22 cellular contexts compared by ENCODE assay signal in genomic region chr20:63689046-63690000, GRCh38. TPM values are rescaled to one million over a fixed set of nuclear protein-coding genes. Genes with fewer than 3 reads are reported as not detected.
A peak's percentile ranks its signal among the peaks of the same experiment; 100 is the strongest.
DNase-seq lines count a peak whose midpoint lies in the region; ATAC-seq, FAIRE-seq and TF ChIP-seq lines count a peak whose summit lies in the region.
"Had no signal": no experiment of that assay in that cellular context is flagged by ENCODE, and none has a peak within 500 bp of the region (broad histone marks: within the 10 kb centered on the region; RNA-seq: fewer than 3 reads in every experiment).

No MANE protein-coding gene starts in this region.

- no peak overlapping the region for H3K9ac ChIP-seq in HepG2 (ENCODE audit: insufficient read depth, low read depth, low read length)
- H3K9ac ChIP-seq: GM23248 had no signal

- WGBS in HepG2 (ENCODE audit: low lambda C conversion rate): 96% methylated on average over 28 of the region's 44 CpGs
- WGBS in right lobe of liver (ENCODE audit: insufficient coverage, low coverage, low lambda C conversion rate, missing lambda C conversion rate): 95% methylated on average over 4 of the region's 44 CpGs
- 88 to 89% (median 88%) methylated on average over 43 to 44 of the region's 44 CpGs for WGBS in psoas muscle, 3 donors

- no peak for TF ChIP-seq EP300 in HepG2 (IDR thresholded peaks at IDR 0.05; ENCODE audit: low read depth in 2 of 2, low read length in 2 of 2)
- TF ChIP-seq EP300 in HepG2 (CRISPR knock-in tag; IDR thresholded peaks at IDR 0.05; ENCODE audit: borderline replicate concordance): no peak

- no peak for ATAC-seq in HepG2
- ATAC-seq in right lobe of liver: no peak
- no peak for ATAC-seq in left ventricle myocardium superior
- no peak for ATAC-seq in psoas muscle
- no peak for ATAC-seq in GM19351 (IDR thresholded peaks at IDR 0.05; ENCODE audit: unreplicated experiment)
- ATAC-seq: PC-3; stimulated activated naive B cell treated with anti-CD40 and anti-IgM and Interleukin-4, amounts not matched to agents 10 μg/mL and 1 μg/mL and 100 μg/mL, for 72 hours; WTC11 had no signal

- TF ChIP-seq RAD21 in HepG2 (CRISPR knock-in tag; IDR thresholded peaks at IDR 0.05): no peak

- H3K36me3 ChIP-seq in HepG2 (replicated peaks in 1 of 2; ENCODE audit: control insufficient read depth in 1 of 2, insufficient read depth in 2 of 2, low read length in 2 of 2): peaks cover 3 to 4% of the 10 kb centered on the region in 2 experiments; a peak in 3 of 5 replicates
- H3K36me3 ChIP-seq in right lobe of liver: no peaks in the 10 kb centered on the region
- H3K36me3 ChIP-seq in psoas muscle (ENCODE audit: insufficient read depth in 1 of 2, low read depth in 1 of 2): peaks cover 3 to 7% of the 10 kb centered on the region in 2 donors

- no peaks in the 10 kb centered on the region for H3K4me1 ChIP-seq in HepG2 (ENCODE audit: insufficient read depth, low read length)
- no peaks in the 10 kb centered on the region for H3K4me1 ChIP-seq in right lobe of liver
- H3K4me1 ChIP-seq in psoas muscle: peaks cover 8% of the 10 kb centered on the region

- CTCF ChIA-PET in HepG2 (lab: Yijun Ruan, JAX; ENCODE audit: low intra/inter-chr PET ratio, low total read pairs): no interaction called here

- no peak for FAIRE-seq in HepG2 (lab: Jason Lieb, UNC)
- FAIRE-seq: astrocyte had no signal

- H2AFZ ChIP-seq in HepG2 (ENCODE audit: low read length): no peak overlapping the region
- H2AFZ ChIP-seq: GM23248 had no signal

- H3K9me3 ChIP-seq in HepG2 (ENCODE audit: low read length) (no peaks in the 10 kb centered on the region), right lobe of liver (no peaks in the 10 kb centered on the region), psoas muscle (no peaks in the 10 kb centered on the region)

- intact Hi-C loops in HepG2 (cut with micrococcal nuclease; ENCODE audit: unreplicated experiment) (no loop called here), right lobe of liver (cut with DNase I) (no loop called here), left ventricle myocardium superior (cut with micrococcal nuclease) (no loop called here), psoas muscle (cut with DNase I) (no loop called here)

- no peak; the same call in 1 of the 2 replicates for TF ChIP-seq CTCF in HepG2 (CRISPR knock-in tag; IDR thresholded peaks at IDR 0.05)
- no peak for TF ChIP-seq CTCF in right lobe of liver (IDR thresholded peaks at IDR 0.05)
- TF ChIP-seq CTCF in psoas muscle (IDR thresholded peaks at IDR 0.05): no peak

- H3K4me2 ChIP-seq in HepG2 (ENCODE audit: low read depth, low read length): no peak overlapping the region

- no TSS peak for BruUV-seq in HepG2 (replicated peaks; lab: Mats Ljungman, UMichigan)

- H4K20me1 ChIP-seq in HepG2 (ENCODE audit: insufficient read depth, low read length): no peaks in the 10 kb centered on the region; the same call in 1 of the 2 replicates

- DNase-seq in HepG2 (ENCODE audit: low spot score): no peak
- no peak for DNase-seq in right lobe of liver
- DNase-seq in left ventricle myocardium superior: peak; percentile 38
- DNase-seq in psoas muscle: peak in 1 of 2 donors; percentile 61
- no peak for DNase-seq in HCEC 1CT
- no peak for DNase-seq in glomerular visceral epithelial cell (ENCODE audit: extremely low spot score)
- DNase-seq in HuH-7 (ENCODE audit: low spot score): no peak
- DNase-seq: activated CD4-positive, alpha-beta memory T cell treated with anti-CD3 and anti-CD28 coated beads, Interleukin-2, amount 10 ng/mL, durations not matched to agents 7 days and 5 days; activated T-cell treated with anti-CD3 and anti-CD28 coated beads, Interleukin-2, amount 50 U/mL, for 24 hours; C1 segment of cervical spinal cord; GM23248; islet precursor cell; NCI-H1417 treated with DMSO at 0.1 percent for 48 hours; NCI-H2171 treated with DMSO at 0.1 percent for 48 hours; NCI-H69; PC-3; stimulated activated naive B cell treated with anti-CD40 and anti-IgM and Interleukin-4, amounts not matched to agents 10 μg/mL and 1 μg/mL and 100 μg/mL, for 72 hours had no signal

- no peaks in the 10 kb centered on the region for H3K79me2 ChIP-seq in HepG2 (ENCODE audit: insufficient read depth, low read length)

- H3K4me3 ChIP-seq in HepG2 (replicated peaks in 1 of 3; ENCODE audit: insufficient read depth in 1 of 3, low read depth in 2 of 3, low read length in 3 of 3) (no peak overlapping the region), right lobe of liver (no peak overlapping the region), psoas muscle (no peak overlapping the region)
- H3K4me3 ChIP-seq: GM23248 had no signal

- TF ChIP-seq POLR2A in HepG2 (IDR thresholded peaks at IDR 0.05; ENCODE audit: insufficient read depth in 1 of 2, low read depth in 2 of 2, low read length in 2 of 2) (peak in 1 of 2 experiments; percentile 27; a peak in 1 of 4 replicates), right lobe of liver (IDR thresholded peaks at IDR 0.05) (no peak)

- in situ Hi-C loops in HepG2 (cut with HindIII; ENCODE audit: extremely low pct_ligation_motif_present, low pct_unique_long_range_greater_than_20kb): no loop called here

- no peaks in the 10 kb centered on the region for H3K27me3 ChIP-seq in HepG2 (ENCODE audit: control insufficient read depth in 1 of 2, insufficient read depth in 2 of 2, low read length in 2 of 2)
- H3K27me3 ChIP-seq in right lobe of liver: no peaks in the 10 kb centered on the region
- H3K27me3 ChIP-seq in psoas muscle (ENCODE audit: insufficient read depth in 3 of 3, low read length in 2 of 3): no peaks in the 10 kb centered on the region

- H3K27ac ChIP-seq in HepG2 (ENCODE audit: extremely low read length, insufficient read depth, low read length) (no peak overlapping the region), right lobe of liver (no peak overlapping the region), psoas muscle (peak overlapping the region; percentile 79)

- POLR2A ChIA-PET in HepG2 (lab: Yijun Ruan, JAX): no interaction called here

RNA-seq across cellular contexts. Expression of gene TNFRSF6B, which starts 7.1 kb away (rescaled TPM):
- total RNA-seq in HepG2 (2016; rRNA removed; fragmentation: Illumina TruSeq; extraction: Trizol): not detected in 2 replicates
- total RNA-seq in HepG2 (2016; cell fraction: cytosol; rRNA removed; fragmentation: Illumina TruSeq; extraction: Trizol; ENCODE audit: low read depth): not detected in 2 replicates
- not detected in 2 replicates for total RNA-seq in HepG2 (2016; cell fraction: insoluble cytoplasmic fraction; rRNA removed; fragmentation: Illumina TruSeq; extraction: Trizol)
- total RNA-seq in HepG2 (2016; cell fraction: membrane; rRNA removed; fragmentation: Illumina TruSeq; extraction: Trizol): not detected in 2 replicates
- not detected in 2 replicates for total RNA-seq in HepG2 (2016; cell fraction: nucleus; rRNA removed; fragmentation: Illumina TruSeq; extraction: Trizol)
- polyA plus RNA-seq in HepG2 (2011; rRNA removed): 0.24 and 0.86 TPM in 2 replicates
- polyA plus RNA-seq in HepG2 (2011; cell fraction: cytosol; rRNA removed): 0.45 and 1.3 TPM in 2 replicates
- polyA plus RNA-seq in HepG2 (2011; cell fraction: nucleus; rRNA removed): 22.5 and 36.0 TPM in 2 replicates
- 0.55 TPM in 1 of 2 replicates, not detected in the other for polyA plus RNA-seq in HepG2 (2012)
- polyA plus RNA-seq in HepG2 (2016; cell fraction: cytosol; fragmentation: Illumina TruSeq; extraction: Trizol; ENCODE audit: low read depth): 0.45 and 0.48 TPM in 2 replicates
- 0.32 TPM in 1 of 2 replicates, not detected in the other for polyA plus RNA-seq in HepG2 (2016; cell fraction: insoluble cytoplasmic fraction; fragmentation: Illumina TruSeq; extraction: Trizol; ENCODE audit: low read depth)
- 0.37 and 0.71 TPM in 2 replicates for polyA plus RNA-seq in HepG2 (2016; cell fraction: membrane; fragmentation: Illumina TruSeq; extraction: Trizol; ENCODE audit: low read depth)
- not detected in 2 replicates for polyA plus RNA-seq in HepG2 (2016; cell fraction: nucleus; fragmentation: Illumina TruSeq; extraction: Trizol; ENCODE audit: insufficient read depth, low read depth)
- polyA minus RNA-seq in HepG2 (2011; rRNA and poly(A)+ RNA removed; ENCODE audit: low replicate concordance): not detected in 2 replicates
- not detected in 2 replicates for polyA minus RNA-seq in HepG2 (2011; cell fraction: cytosol; rRNA and poly(A)+ RNA removed)
- polyA minus RNA-seq in HepG2 (2011; cell fraction: nucleus; rRNA and poly(A)+ RNA removed): not detected in 2 replicates
- total RNA-seq in right lobe of liver: 1 to 10 TPM in 1 of 6 experiments, under 1 TPM in 2, not detected in 3; 0.56 to 1.0 (median 0.62) TPM
- total RNA-seq in left ventricle myocardium superior: 0.64 TPM
- total RNA-seq in psoas muscle: 1 to 10 TPM in 3 of 4 donors, not detected in 1; 1.3 to 2.2 (median 1.6) TPM
- polyA plus RNA-seq in psoas muscle: 10 to 100 TPM in 1 of 3 donors, 1 to 10 TPM in 1, under 1 TPM in 1; 0.56 to 16.1 (median 6.1) TPM
- total RNA-seq: activated CD4-positive, alpha-beta memory T cell treated with anti-CD3 and anti-CD28 coated beads, Interleukin-2, amount 10 ng/mL, durations not matched to agents 7 days and 5 days; G401; T-helper 2 cell treated with Interferon-gamma antibody and Interleukin-4, amounts not matched to agents 100 ng/mL and 5 ng/mL, for 36 hours; WTC11 had no signal

RNA-seq across cellular contexts. Expression of gene ARFRP1, which starts 18.5 kb away (rescaled TPM):
- total RNA-seq in HepG2 (2016; rRNA removed; fragmentation: Illumina TruSeq; extraction: Trizol) (33.7 and 51.1 TPM in 2 replicates), right lobe of liver (10 to 100 TPM; 16.0 to 22.2 (median 20.2) TPM), left ventricle myocardium superior (46.5 TPM), psoas muscle (10 to 100 TPM; 22.9 to 38.9 (median 32.6) TPM)
- 9.6 and 11.5 TPM in 2 replicates for total RNA-seq in HepG2 (2016; cell fraction: cytosol; rRNA removed; fragmentation: Illumina TruSeq; extraction: Trizol; ENCODE audit: low read depth)
- total RNA-seq in HepG2 (2016; cell fraction: insoluble cytoplasmic fraction; rRNA removed; fragmentation: Illumina TruSeq; extraction: Trizol): 31.8 and 53.2 TPM in 2 replicates
- total RNA-seq in HepG2 (2016; cell fraction: membrane; rRNA removed; fragmentation: Illumina TruSeq; extraction: Trizol): 22.2 and 23.1 TPM in 2 replicates
- 37.5 and 46.0 TPM in 2 replicates for total RNA-seq in HepG2 (2016; cell fraction: nucleus; rRNA removed; fragmentation: Illumina TruSeq; extraction: Trizol)
- polyA plus RNA-seq in HepG2 (2011; rRNA removed) (32.0 and 42.8 TPM in 2 replicates), psoas muscle (10 to 100 TPM; 31.7 to 74.0 (median 32.4) TPM)
- 48.5 and 49.6 TPM in 2 replicates for polyA plus RNA-seq in HepG2 (2011; cell fraction: cytosol; rRNA removed)
- polyA plus RNA-seq in HepG2 (2011; cell fraction: nucleus; rRNA removed): 123 and 125 TPM in 2 replicates
- 26.6 and 30.7 TPM in 2 replicates for polyA plus RNA-seq in HepG2 (2012)
- 8.8 and 9.1 TPM in 2 replicates for polyA plus RNA-seq in HepG2 (2016; cell fraction: cytosol; fragmentation: Illumina TruSeq; extraction: Trizol; ENCODE audit: low read depth)
- polyA plus RNA-seq in HepG2 (2016; cell fraction: insoluble cytoplasmic fraction; fragmentation: Illumina TruSeq; extraction: Trizol; ENCODE audit: low read depth): 30.0 and 34.6 TPM in 2 replicates
- 12.6 and 13.5 TPM in 2 replicates for polyA plus RNA-seq in HepG2 (2016; cell fraction: membrane; fragmentation: Illumina TruSeq; extraction: Trizol; ENCODE audit: low read depth)
- polyA plus RNA-seq in HepG2 (2016; cell fraction: nucleus; fragmentation: Illumina TruSeq; extraction: Trizol; ENCODE audit: insufficient read depth, low read depth): 86.0 and 91.0 TPM in 2 replicates
- polyA minus RNA-seq in HepG2 (2011; rRNA and poly(A)+ RNA removed; ENCODE audit: low replicate concordance): 28.5 and 35.1 TPM in 2 replicates
- 10.4 and 12.4 TPM in 2 replicates for polyA minus RNA-seq in HepG2 (2011; cell fraction: cytosol; rRNA and poly(A)+ RNA removed)
- 55.9 and 67.1 TPM in 2 replicates for polyA minus RNA-seq in HepG2 (2011; cell fraction: nucleus; rRNA and poly(A)+ RNA removed)

RNA-seq across cellular contexts. Expression of gene ZGPAT, which starts 18.5 kb away (rescaled TPM):
- total RNA-seq in HepG2 (2016; rRNA removed; fragmentation: Illumina TruSeq; extraction: Trizol): 40.2 and 41.9 TPM in 2 replicates
- total RNA-seq in HepG2 (2016; cell fraction: cytosol; rRNA removed; fragmentation: Illumina TruSeq; extraction: Trizol; ENCODE audit: low read depth): 34.8 and 37.0 TPM in 2 replicates
- total RNA-seq in HepG2 (2016; cell fraction: insoluble cytoplasmic fraction; rRNA removed; fragmentation: Illumina TruSeq; extraction: Trizol): 37.7 and 46.6 TPM in 2 replicates
- total RNA-seq in HepG2 (2016; cell fraction: membrane; rRNA removed; fragmentation: Illumina TruSeq; extraction: Trizol): 18.3 and 22.0 TPM in 2 replicates
- total RNA-seq in HepG2 (2016; cell fraction: nucleus; rRNA removed; fragmentation: Illumina TruSeq; extraction: Trizol): 23.9 and 24.8 TPM in 2 replicates
- polyA plus RNA-seq in HepG2 (2011; rRNA removed): 23.0 and 32.8 TPM in 2 replicates
- polyA plus RNA-seq in HepG2 (2011; cell fraction: cytosol; rRNA removed): 17.1 and 24.8 TPM in 2 replicates
- polyA plus RNA-seq in HepG2 (2011; cell fraction: nucleus; rRNA removed): 93.0 and 104 TPM in 2 replicates
- polyA plus RNA-seq in HepG2 (2012): 16.8 and 17.7 TPM in 2 replicates
- polyA plus RNA-seq in HepG2 (2016; cell fraction: cytosol; fragmentation: Illumina TruSeq; extraction: Trizol; ENCODE audit: low read depth): 4.5 and 5.1 TPM in 2 replicates
- 36.0 and 43.8 TPM in 2 replicates for polyA plus RNA-seq in HepG2 (2016; cell fraction: insoluble cytoplasmic fraction; fragmentation: Illumina TruSeq; extraction: Trizol; ENCODE audit: low read depth)
- polyA plus RNA-seq in HepG2 (2016; cell fraction: membrane; fragmentation: Illumina TruSeq; extraction: Trizol; ENCODE audit: low read depth): 9.1 and 10.0 TPM in 2 replicates
- polyA plus RNA-seq in HepG2 (2016; cell fraction: nucleus; fragmentation: Illumina TruSeq; extraction: Trizol; ENCODE audit: insufficient read depth, low read depth): 70.9 and 80.9 TPM in 2 replicates
- 12.8 and 40.1 TPM in 2 replicates for polyA minus RNA-seq in HepG2 (2011; rRNA and poly(A)+ RNA removed; ENCODE audit: low replicate concordance)
- polyA minus RNA-seq in HepG2 (2011; cell fraction: cytosol; rRNA and poly(A)+ RNA removed): 9.3 and 9.5 TPM in 2 replicates
- polyA minus RNA-seq in HepG2 (2011; cell fraction: nucleus; rRNA and poly(A)+ RNA removed): 13.8 and 15.9 TPM in 2 replicates
- total RNA-seq in right lobe of liver: 10 to 100 TPM; 18.7 to 68.9 (median 31.9) TPM
- total RNA-seq in left ventricle myocardium superior: 16.2 TPM
- 10 to 100 TPM; 10.7 to 18.2 (median 14.9) TPM for total RNA-seq in psoas muscle
- 10 to 100 TPM; 28.4 to 54.8 (median 43.6) TPM for polyA plus RNA-seq in psoas muscle

RNA-seq across cellular contexts. Expression of gene RTEL1, which starts 31.2 kb away (rescaled TPM):
- total RNA-seq in HepG2 (2016; rRNA removed; fragmentation: Illumina TruSeq; extraction: Trizol) (10.9 and 21.8 TPM in 2 replicates), right lobe of liver (10 to 100 TPM in 5 of 6 experiments, 1 to 10 TPM in 1; 9.6 to 16.3 (median 12.4) TPM), left ventricle myocardium superior (9.9 TPM), psoas muscle (10 to 100 TPM in 2 of 4 donors, 1 to 10 TPM in 2; 9.2 to 17.5 (median 10.9) TPM)
- 1.6 and 2.4 TPM in 2 replicates for total RNA-seq in HepG2 (2016; cell fraction: cytosol; rRNA removed; fragmentation: Illumina TruSeq; extraction: Trizol; ENCODE audit: low read depth)
- total RNA-seq in HepG2 (2016; cell fraction: insoluble cytoplasmic fraction; rRNA removed; fragmentation: Illumina TruSeq; extraction: Trizol): 8.3 and 23.6 TPM in 2 replicates
- 4.7 and 6.3 TPM in 2 replicates for total RNA-seq in HepG2 (2016; cell fraction: membrane; rRNA removed; fragmentation: Illumina TruSeq; extraction: Trizol)
- 34.3 and 37.2 TPM in 2 replicates for total RNA-seq in HepG2 (2016; cell fraction: nucleus; rRNA removed; fragmentation: Illumina TruSeq; extraction: Trizol)
- polyA plus RNA-seq in HepG2 (2011; rRNA removed) (29.5 and 36.4 TPM in 2 replicates), psoas muscle (1 to 10 TPM; 5.2 to 7.3 (median 7.1) TPM)
- 3.8 and 9.1 TPM in 2 replicates for polyA plus RNA-seq in HepG2 (2011; cell fraction: cytosol; rRNA removed)
- 268 and 385 TPM in 2 replicates for polyA plus RNA-seq in HepG2 (2011; cell fraction: nucleus; rRNA removed)
- 16.7 and 17.6 TPM in 2 replicates for polyA plus RNA-seq in HepG2 (2012)
- 1.9 TPM in 2 replicates for polyA plus RNA-seq in HepG2 (2016; cell fraction: cytosol; fragmentation: Illumina TruSeq; extraction: Trizol; ENCODE audit: low read depth)
- 8.6 and 15.7 TPM in 2 replicates for polyA plus RNA-seq in HepG2 (2016; cell fraction: insoluble cytoplasmic fraction; fragmentation: Illumina TruSeq; extraction: Trizol; ENCODE audit: low read depth)
- 4.9 and 5.5 TPM in 2 replicates for polyA plus RNA-seq in HepG2 (2016; cell fraction: membrane; fragmentation: Illumina TruSeq; extraction: Trizol; ENCODE audit: low read depth)
- 117 and 129 TPM in 2 replicates for polyA plus RNA-seq in HepG2 (2016; cell fraction: nucleus; fragmentation: Illumina TruSeq; extraction: Trizol; ENCODE audit: insufficient read depth, low read depth)
- polyA minus RNA-seq in HepG2 (2011; rRNA and poly(A)+ RNA removed; ENCODE audit: low replicate concordance): 47.6 and 86.8 TPM in 2 replicates
- 5.5 and 5.7 TPM in 2 replicates for polyA minus RNA-seq in HepG2 (2011; cell fraction: cytosol; rRNA and poly(A)+ RNA removed)
- 78.0 and 85.2 TPM in 2 replicates for polyA minus RNA-seq in HepG2 (2011; cell fraction: nucleus; rRNA and poly(A)+ RNA removed)

RNA-seq across cellular contexts. Expression of gene STMN3, which starts 36.1 kb away (rescaled TPM):
- total RNA-seq in HepG2 (2016; rRNA removed; fragmentation: Illumina TruSeq; extraction: Trizol) (28.1 and 48.3 TPM in 2 replicates), right lobe of liver (1 to 10 TPM in 1 of 6 experiments, under 1 TPM in 5; 0.43 to 1.6 (median 0.77) TPM), left ventricle myocardium superior (5.5 TPM), psoas muscle (1 to 10 TPM; 2.4 to 3.1 (median 2.7) TPM)
- 9.7 and 10.6 TPM in 2 replicates for total RNA-seq in HepG2 (2016; cell fraction: cytosol; rRNA removed; fragmentation: Illumina TruSeq; extraction: Trizol; ENCODE audit: low read depth)
- 26.7 and 50.6 TPM in 2 replicates for total RNA-seq in HepG2 (2016; cell fraction: insoluble cytoplasmic fraction; rRNA removed; fragmentation: Illumina TruSeq; extraction: Trizol)
- 20.0 and 20.9 TPM in 2 replicates for total RNA-seq in HepG2 (2016; cell fraction: membrane; rRNA removed; fragmentation: Illumina TruSeq; extraction: Trizol)
- 36.8 and 43.1 TPM in 2 replicates for total RNA-seq in HepG2 (2016; cell fraction: nucleus; rRNA removed; fragmentation: Illumina TruSeq; extraction: Trizol)
- polyA plus RNA-seq in HepG2 (2011; rRNA removed) (21.0 and 28.5 TPM in 2 replicates), psoas muscle (1 to 10 TPM; 1.0 to 2.7 (median 1.2) TPM)
- 22.7 and 33.5 TPM in 2 replicates for polyA plus RNA-seq in HepG2 (2011; cell fraction: cytosol; rRNA removed)
- polyA plus RNA-seq in HepG2 (2011; cell fraction: nucleus; rRNA removed): 98.2 and 123 TPM in 2 replicates
- polyA plus RNA-seq in HepG2 (2012): 13.1 and 18.3 TPM in 2 replicates
- 10.7 and 12.2 TPM in 2 replicates for polyA plus RNA-seq in HepG2 (2016; cell fraction: cytosol; fragmentation: Illumina TruSeq; extraction: Trizol; ENCODE audit: low read depth)
- 28.3 and 29.5 TPM in 2 replicates for polyA plus RNA-seq in HepG2 (2016; cell fraction: insoluble cytoplasmic fraction; fragmentation: Illumina TruSeq; extraction: Trizol; ENCODE audit: low read depth)
- 16.2 and 16.7 TPM in 2 replicates for polyA plus RNA-seq in HepG2 (2016; cell fraction: membrane; fragmentation: Illumina TruSeq; extraction: Trizol; ENCODE audit: low read depth)
- polyA plus RNA-seq in HepG2 (2016; cell fraction: nucleus; fragmentation: Illumina TruSeq; extraction: Trizol; ENCODE audit: insufficient read depth, low read depth): 84.0 and 90.0 TPM in 2 replicates
- 1.7 and 23.2 TPM in 2 replicates for polyA minus RNA-seq in HepG2 (2011; rRNA and poly(A)+ RNA removed; ENCODE audit: low replicate concordance)
- polyA minus RNA-seq in HepG2 (2011; cell fraction: cytosol; rRNA and poly(A)+ RNA removed): 8.5 and 11.0 TPM in 2 replicates
- polyA minus RNA-seq in HepG2 (2011; cell fraction: nucleus; rRNA and poly(A)+ RNA removed): 3.3 and 5.6 TPM in 2 replicates
